Comparison of ENCODE assay signal across 20 cellular contexts in the genomic region with DNA sequence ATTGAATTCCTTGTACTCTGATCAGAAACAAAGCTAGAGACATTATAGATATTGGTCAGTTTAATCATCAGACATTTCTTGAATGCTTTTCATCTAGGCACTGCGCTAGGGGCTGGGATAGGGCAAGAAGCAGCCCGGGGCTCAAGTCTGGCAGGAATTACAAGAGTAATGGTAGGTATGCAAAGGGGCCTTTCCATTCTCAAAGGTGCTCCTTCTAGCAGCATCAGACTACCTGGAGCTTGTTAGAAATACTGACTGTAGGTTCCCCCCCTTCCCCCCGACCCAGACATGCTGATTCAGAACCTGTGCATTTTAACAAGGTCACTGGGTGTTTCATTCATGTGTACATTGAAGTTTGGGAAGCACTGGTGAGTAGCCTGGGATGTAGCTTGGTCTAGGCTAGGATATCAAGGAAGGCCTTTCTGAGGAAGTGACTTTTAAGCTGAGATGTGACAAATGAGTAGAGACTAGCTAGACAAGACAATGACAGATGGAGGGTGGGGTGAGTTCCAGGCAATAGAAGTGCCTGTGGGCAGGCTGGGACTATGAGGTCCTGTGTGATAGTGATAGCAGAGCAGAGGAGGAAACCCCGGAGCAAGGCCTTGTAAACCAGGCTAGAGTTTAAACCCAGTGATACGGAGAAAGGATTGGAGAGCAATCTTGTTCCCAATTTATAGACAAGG. TPM values are rescaled to one million over a fixed set of nuclear protein-coding genes. Genes with fewer than 3 reads are reported as not detected.
A peak's percentile ranks its signal among the peaks of the same experiment; 100 is the strongest.
DNase-seq lines count a peak whose midpoint lies in the region; TF ChIP-seq lines count a peak whose summit lies in the region.
"Had no signal": no experiment of that assay in that cellular context is flagged by ENCODE, and none has a peak within 500 bp of the region (broad histone marks: within the 10 kb centered on the region; RNA-seq: fewer than 3 reads in every experiment).

No MANE protein-coding gene starts in this region.

- no peaks in the 10 kb centered on the region for H3K79me1 ChIP-seq in mesendoderm (ENCODE audit: low read length)

- H4K8ac ChIP-seq in mesendoderm (ENCODE audit: low read depth, low read length) = no peak overlapping the region

- H3K4me3 ChIP-seq in dorsolateral prefrontal cortex (no peak overlapping the region), mesendoderm (ENCODE audit: low read length) (no peak overlapping the region)
- H3K4me3 ChIP-seq: A549 had no signal

- H3K4me3 Mint-ChIP-seq in CD14-positive monocyte = no peak overlapping the region
- H3K4me3 Mint-ChIP-seq: CD8-positive, alpha-beta T cell; H9 had no signal

- H3K36me3 Mint-ChIP-seq in CD14-positive monocyte = no peaks in the 10 kb centered on the region
- H3K36me3 Mint-ChIP-seq: CD8-positive, alpha-beta T cell had no signal

- no peak for TF ChIP-seq CTCF in dorsolateral prefrontal cortex (IDR thresholded peaks at IDR 0.05 in 54 of 56, conservative IDR thresholded peaks at IDR 0.05 in 2 of 56; ENCODE audit: low read depth in 1 of 56, partially characterized antibody in 56 of 56)
- TF ChIP-seq CTCF in CD14-positive monocyte (IDR thresholded peaks at IDR 0.05) = no peak

- DNase-seq in OCI-M2 (lab: John Stamatoyannopoulos, UW; ENCODE audit: unreplicated experiment) (peak; percentile 2), dorsolateral prefrontal cortex (no peak), mesendoderm (peak; percentile 26), glomerular visceral epithelial cell (ENCODE audit: extremely low spot score) (no peak), NCI-H1694 treated with DMSO at 0.1 percent for 48 hours (lab: John Stamatoyannopoulos, UW) (no peak), NCI-H82 (lab: John Stamatoyannopoulos, UW) (no peak), CD14-positive monocyte (ENCODE audit: low spot score) (no peak)
- DNase-seq: BE2C; CD8-positive, alpha-beta T cell; COR-L47; DMS153; DMS79 treated with DMSO at 0.1 percent for 48 hours; EL; GDM1; GOT3; H9; IMR-90 had no signal

- no peaks in the 10 kb centered on the region for H3K4me1 ChIP-seq in mesendoderm (ENCODE audit: control insufficient read depth, low read depth, low read length)
- H3K4me1 ChIP-seq: A549, BE2C had no signal

- H3K4ac ChIP-seq in mesendoderm (ENCODE audit: low read depth, low read length) = no peak overlapping the region

- intact Hi-C loops in dorsolateral prefrontal cortex (cut with DNase I) = no loop called here
- intact Hi-C loops in CD14-positive monocyte (cut with micrococcal nuclease) = no loop called here

- WGBS in mesendoderm (ENCODE audit: extremely low coverage, insufficient coverage, low lambda C conversion rate) = no CpG with 5 or more reads among the region's 5 CpGs

- H4K5ac ChIP-seq in mesendoderm (ENCODE audit: low read length) = no peak overlapping the region

- H3K9me3 Mint-ChIP-seq in CD14-positive monocyte = peaks cover 0 to 3% (median 0%) of the 10 kb centered on the region in 7 donors
- H3K9me3 Mint-ChIP-seq: CD8-positive, alpha-beta T cell; H9 had no signal

- no peak overlapping the region for H3K18ac ChIP-seq in mesendoderm (ENCODE audit: low read length)

- no peak overlapping the region for H3K56ac ChIP-seq in mesendoderm (ENCODE audit: low read length)

- H3K23ac ChIP-seq in mesendoderm (ENCODE audit: low read length) = no peak overlapping the region

- H3K27ac Mint-ChIP-seq in CD14-positive monocyte = no peak overlapping the region
- H3K27ac Mint-ChIP-seq: CD8-positive, alpha-beta T cell had no signal

- H3K36me3 ChIP-seq in mesendoderm (ENCODE audit: control insufficient read depth, insufficient read depth, low read length) = no peaks in the 10 kb centered on the region
- H3K36me3 ChIP-seq: BE2C had no signal

- H3K27me3 ChIP-seq in dorsolateral prefrontal cortex (no peaks in the 10 kb centered on the region), mesendoderm (ENCODE audit: insufficient read depth, low read length, poor library complexity) (no peaks in the 10 kb centered on the region)

- H2BK5ac ChIP-seq in mesendoderm (ENCODE audit: low read length) = no peak overlapping the region

- peak overlapping the region in 34 of 59 donors; percentile 4 to 82 (median 70) for H3K27ac ChIP-seq in dorsolateral prefrontal cortex
- no peak overlapping the region for H3K27ac ChIP-seq in mesendoderm (ENCODE audit: low read depth, low read length)
- H3K27ac ChIP-seq: A549, C4-2B had no signal

- no peak overlapping the region for H3K9ac ChIP-seq in mesendoderm (ENCODE audit: low read length)

- no peak overlapping the region for H2BK120ac ChIP-seq in mesendoderm (ENCODE audit: low read depth, low read length)

- no peaks in the 10 kb centered on the region for H3K4me1 Mint-ChIP-seq in CD14-positive monocyte

- no peaks in the 10 kb centered on the region for H3K79me2 ChIP-seq in mesendoderm (ENCODE audit: control insufficient read depth, insufficient read depth, low read length)

- peaks cover 5 to 25% (median 18%) of the 10 kb centered on the region in 3 donors for H3K27me3 Mint-ChIP-seq in CD14-positive monocyte (ENCODE audit: low read depth in 3 of 3)

- peak overlapping the region; percentile 4 for H2BK15ac ChIP-seq in mesendoderm (replicated peaks; ENCODE audit: low read depth)

- H3K4me2 ChIP-seq in mesendoderm (ENCODE audit: low read length) = no peak overlapping the region
- H3K4me2 ChIP-seq: A549 had no signal

- no peak overlapping the region for H2AK5ac ChIP-seq in mesendoderm (ENCODE audit: low read length)

RNA-seq across cellular contexts. Expression of a gene that starts 26.3 kb away (rescaled TPM):
- 100 to 1,000 TPM; 229 to 728 (median 364) TPM for total RNA-seq in dorsolateral prefrontal cortex
- 15.8 TPM for polyA plus RNA-seq in mesendoderm (2013, experiment 1 of 2)
- polyA plus RNA-seq in mesendoderm (2013, experiment 2 of 2) = 16.6 TPM
- polyA plus RNA-seq in CD14-positive monocyte = not detected
- total RNA-seq: CD8-positive, alpha-beta T cell; HT-29 had no signal

Comparison
In these comparisons a context has a peak if more than half of its experiments do, and no peak if none do; other contexts are left out.
1. DNase-seq: peak in OCI-M2 (single experiment) and mesendoderm (single experiment); none in dorsolateral prefrontal cortex (0 of 10), glomerular visceral epithelial cell (single experiment), NCI-H1694 treated with DMSO at 0.1 percent for 48 hours (single experiment), NCI-H82 (single experiment) and CD14-positive monocyte (single experiment).